ENCODE assay signal across 9 cellular contexts in genomic region chr1:6260433-6260934, GRCh38. TPM values are rescaled to one million over a fixed set of nuclear protein-coding genes. Genes with fewer than 3 reads are reported as not detected.
DNase-seq lines count a peak whose midpoint lies in the region; ATAC-seq and TF ChIP-seq lines count a peak whose summit lies in the region.
"Had no signal": no experiment of that assay in that cellular context is flagged by ENCODE, and none has a peak within 500 bp of the region (broad histone marks: within the 10 kb centered on the region; RNA-seq: fewer than 3 reads in every experiment).

No MANE protein-coding gene starts in this region.

- in situ Hi-C loops in astrocyte of the spinal cord (cut with HindIII; ENCODE audit: low sequenced_read_pairs), result no loop called here

- peaks cover 17% of the 10 kb centered on the region for H3K27me3 Mint-ChIP-seq in T-helper 2 cell treated with Interferon-gamma antibody and Interleukin-4, amounts not matched to agents 5 μg/mL and 100 μg/mL, for 36 hours (ENCODE audit: low read depth)

- DNase-seq in GM06990 (ENCODE audit: extremely low read depth, insufficient read length) (peak; percentile 36), astrocyte of the spinal cord (ENCODE audit: low read depth, low spot score) (no peak), left lung (no peak), GDM1 (lab: John Stamatoyannopoulos, UW) (no peak), T-helper 1 cell (no peak)
- DNase-seq in T-helper 2 cell treated with Interferon-gamma antibody and Interleukin-4, amounts not matched to agents 5 μg/mL and 100 μg/mL, for 36 hours (ENCODE audit: low spot score), result no peak

- H3K27me3 ChIP-seq in GM06990 (replicated peaks; ENCODE audit: control insufficient read depth, insufficient read depth, low read length) (no peaks in the 10 kb centered on the region; the same call in 1 of the 2 replicates), left lung (peaks cover 0 to 69% of the 10 kb centered on the region in 2 donors)

- H3K4me1 ChIP-seq in left lung, result peaks cover 6 to 26% of the 10 kb centered on the region in 2 donors

- H3K4me3 Mint-ChIP-seq in T-helper 2 cell treated with Interferon-gamma antibody and Interleukin-4, amounts not matched to agents 5 μg/mL and 100 μg/mL, for 36 hours, result no peak overlapping the region

- H3K4me1 Mint-ChIP-seq in T-helper 2 cell treated with Interferon-gamma antibody and Interleukin-4, amounts not matched to agents 5 μg/mL and 100 μg/mL, for 36 hours (ENCODE audit: low read depth), result no peaks in the 10 kb centered on the region

- peak overlapping the region in 1 of 2 donors; percentile 44 for H3K27ac ChIP-seq in left lung

- H3K9me3 Mint-ChIP-seq in T-helper 2 cell treated with Interferon-gamma antibody and Interleukin-4, amounts not matched to agents 5 μg/mL and 100 μg/mL, for 36 hours, result no peaks in the 10 kb centered on the region

- no peaks in the 10 kb centered on the region; the same call in 1 of the 2 replicates for H3K36me3 ChIP-seq in GM06990 (ENCODE audit: control insufficient read depth, insufficient read depth, low read length)
- H3K36me3 ChIP-seq in left lung, result no peaks in the 10 kb centered on the region

- intact Hi-C loops in left lung (cut with DNase I), result no loop called here

- TF ChIP-seq CTCF in GM06990 (IDR thresholded peaks at IDR 0.05; ENCODE audit: insufficient read depth, low read length, poor library complexity, severe bottlenecking), result no peak
- TF ChIP-seq CTCF in astrocyte of the spinal cord (IDR thresholded peaks at IDR 0.05; ENCODE audit: low read depth, low read length), result no peak
- no peak for TF ChIP-seq CTCF in left lung (IDR thresholded peaks at IDR 0.05)

- H3K9me3 ChIP-seq in left lung, result no peaks in the 10 kb centered on the region

- H3K4me3 ChIP-seq in GM06990 (replicated peaks; ENCODE audit: low read depth, low read length) (peak overlapping the region; percentile 59), astrocyte of the spinal cord (ENCODE audit: low read depth, low read length) (peak overlapping the region; percentile 46), left lung (peak overlapping the region; percentile 52 to 61)

- no peak overlapping the region for H3K27ac Mint-ChIP-seq in T-helper 2 cell treated with Interferon-gamma antibody and Interleukin-4, amounts not matched to agents 5 μg/mL and 100 μg/mL, for 36 hours

- ATAC-seq in HG03135 (IDR thresholded peaks at IDR 0.05; ENCODE audit: unreplicated experiment) (peak; percentile 23), left lung (peak; percentile 23), HG02642 (IDR thresholded peaks at IDR 0.05; ENCODE audit: poor library complexity, unreplicated experiment) (no peak)

- no peaks in the 10 kb centered on the region for H3K36me3 Mint-ChIP-seq in T-helper 2 cell treated with Interferon-gamma antibody and Interleukin-4, amounts not matched to agents 5 μg/mL and 100 μg/mL, for 36 hours (ENCODE audit: low read depth)

RNA-seq across cellular contexts. Expression of gene GPR153, which starts 0.4 kb away (rescaled TPM):
- total RNA-seq in left lung, result 10 to 100 TPM; 15.3 to 16.4 TPM

RNA-seq across cellular contexts. Expression of gene HES3, which starts 16.5 kb away (rescaled TPM):
- total RNA-seq in left lung, result not detected
- total RNA-seq: T-helper 1 cell treated with Interleukin-12 subunit alpha and Interleukin-12 subunit beta and Interleukin-4 antibody, amounts not matched to agents 30 ng/mL and 1 ng/mL, for 36 hours had no signal

RNA-seq across cellular contexts. Expression of gene ICMT, which starts 24.7 kb away (rescaled TPM):
- total RNA-seq in left lung, result 10 to 100 TPM; 70.0 to 84.1 TPM

RNA-seq across cellular contexts. Expression of gene RNF207, which starts 54.6 kb away (rescaled TPM):
- 10 to 100 TPM; 11.9 to 12.6 TPM for total RNA-seq in left lung
